1 cellular context compared by ENCODE assay signal in the genomic region with DNA sequence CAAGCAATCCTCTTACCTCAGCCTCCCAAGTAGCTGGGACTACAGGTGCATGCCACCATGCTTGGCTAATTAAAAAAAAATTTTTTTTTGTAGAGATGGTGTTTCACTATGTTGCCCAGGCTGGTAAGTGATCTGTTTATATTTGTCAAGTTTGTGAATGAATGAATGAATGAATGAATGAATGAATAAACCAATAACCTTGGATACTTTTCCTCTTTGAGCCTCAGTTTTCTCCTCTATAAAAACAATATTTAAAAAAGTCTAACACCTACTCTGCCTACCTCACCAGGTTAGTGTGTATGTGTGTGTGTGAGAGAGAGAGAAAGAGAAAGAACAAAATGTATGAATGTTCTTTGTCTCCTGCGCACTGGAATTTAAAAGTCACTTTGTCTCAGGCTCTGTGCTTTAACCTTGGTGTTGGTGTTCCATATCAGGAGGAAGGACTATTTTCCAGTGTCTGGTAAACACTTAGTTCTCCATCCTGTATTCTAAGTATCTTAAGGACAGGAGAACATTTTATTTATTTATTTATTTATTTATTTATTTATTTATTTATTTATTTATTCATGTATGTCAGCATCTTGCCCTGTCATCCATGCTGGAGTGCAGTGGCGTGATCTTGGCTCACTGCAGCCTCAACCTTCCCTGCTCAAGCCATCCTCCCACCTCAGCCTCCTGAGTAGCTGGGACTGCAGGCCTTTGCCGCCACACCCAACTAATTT.
A peak's percentile ranks its signal among the peaks of the same experiment; 100 is the strongest.
TF ChIP-seq lines count a peak whose summit lies in the region.

No MANE protein-coding gene starts in this region.

TF ChIP-seq in HepG2, 621 proteins besides CTCF, POLR2A, EP300 and RAD21:
- TF ChIP-seq ZNF577 (CRISPR knock-in tag; IDR thresholded peaks at IDR 0.05; ENCODE audit: borderline replicate concordance, low read depth) (no peak), ZNF24 (IDR thresholded peaks at IDR 0.05) (peak; percentile 79)
